10 cellular contexts compared by ENCODE assay signal in the genomic region with DNA sequence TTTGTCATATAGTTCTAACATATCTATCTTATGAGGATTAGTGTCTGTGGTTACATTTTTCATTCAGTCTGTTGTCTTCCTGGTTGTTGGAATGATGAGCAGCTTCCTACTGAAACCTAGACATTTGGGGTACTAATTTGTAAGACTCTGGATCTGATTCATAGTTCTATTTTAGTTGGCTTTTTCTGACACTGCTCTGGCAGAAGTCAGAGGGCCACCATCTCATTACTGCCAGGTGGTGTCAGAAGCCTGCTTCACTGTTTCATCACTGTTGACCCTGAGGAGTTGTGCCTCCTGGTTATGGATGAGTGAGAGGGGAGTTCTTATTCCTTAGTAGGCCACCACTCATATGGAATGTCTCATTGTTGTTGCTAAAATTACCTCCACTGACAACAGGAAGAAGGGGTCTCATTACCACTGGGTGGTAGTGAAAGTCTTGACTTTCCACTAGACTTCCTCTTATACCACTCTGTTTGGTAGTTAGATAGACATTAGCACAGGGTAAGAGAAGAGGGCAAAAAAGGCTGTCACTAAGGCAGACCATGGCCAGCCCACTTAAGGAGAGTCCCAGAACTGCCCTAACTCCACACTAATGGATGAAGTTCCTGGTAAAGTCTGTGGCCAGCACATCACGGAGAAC.
DNase-seq lines count a peak whose midpoint lies in the region; ATAC-seq and TF ChIP-seq lines count a peak whose summit lies in the region.
"Had no signal": no experiment of that assay in that cellular context is flagged by ENCODE, and none has a peak within 500 bp of the region (broad histone marks: within the 10 kb centered on the region; RNA-seq: fewer than 3 reads in every experiment).

No MANE protein-coding gene starts in this region.

- ATAC-seq in GM18498 (IDR thresholded peaks at IDR 0.05; ENCODE audit: unreplicated experiment) (peak; percentile 70), GM19455 (IDR thresholded peaks at IDR 0.05; ENCODE audit: unreplicated experiment) (peak; percentile 65), HG02798 (IDR thresholded peaks at IDR 0.05; ENCODE audit: poor library complexity, unreplicated experiment) (peak; percentile 63), HG03439 (IDR thresholded peaks at IDR 0.05; ENCODE audit: unreplicated experiment) (peak; percentile 72)

- no peaks in the 10 kb centered on the region for H3K4me1 ChIP-seq in esophagus muscularis mucosa

- no peak for TF ChIP-seq POLR2A in esophagus muscularis mucosa (IDR thresholded peaks at IDR 0.05; ENCODE audit: low read depth)

- no peak for TF ChIP-seq CTCF in esophagus muscularis mucosa (IDR thresholded peaks at IDR 0.05)

- H3K9me3 ChIP-seq in esophagus muscularis mucosa: peaks cover 0 to 9% (median 4%) of the 10 kb centered on the region in 4 donors

- no peak overlapping the region for H3K4me3 ChIP-seq in esophagus muscularis mucosa

- DNase-seq in ureter (ENCODE audit: low spot score): no peak
- no peak for DNase-seq in KG1 (lab: John Stamatoyannopoulos, UW)
- DNase-seq in DMS114 treated with DMSO at 0.1 percent for 48 hours (lab: John Stamatoyannopoulos, UW; ENCODE audit: unreplicated experiment): no peak
- DNase-seq in esophagus muscularis mucosa (ENCODE audit: extremely low spot score): no peak
- DNase-seq: NCI-H446 treated with DMSO at 0.1 percent for 48 hours, SHP77 had no signal

- H3K27ac ChIP-seq in esophagus muscularis mucosa (replicated peaks in 1 of 4): no peak overlapping the region

- intact Hi-C loops in esophagus muscularis mucosa (cut with DNase I): no loop called here

- WGBS in esophagus muscularis mucosa: 100% methylated on average over 1 of the region's 1 CpG

- TF ChIP-seq EP300 in esophagus muscularis mucosa (IDR thresholded peaks at IDR 0.05): no peak

- H3K36me3 ChIP-seq in esophagus muscularis mucosa: no peaks in the 10 kb centered on the region

- H3K27me3 ChIP-seq in esophagus muscularis mucosa: no peaks in the 10 kb centered on the region
